8 cellular contexts compared by ENCODE assay signal in genomic region chr10:11874568-11875182, GRCh38. TPM values are rescaled to one million over a fixed set of nuclear protein-coding genes. Genes with fewer than 3 reads are reported as not detected.
A peak's percentile ranks its signal among the peaks of the same experiment; 100 is the strongest.
DNase-seq lines count a peak whose midpoint lies in the region; ATAC-seq and TF ChIP-seq lines count a peak whose summit lies in the region.

No MANE protein-coding gene starts in this region.

- no peak overlapping the region for H3K4me3 Mint-ChIP-seq in activated naive CD4-positive, alpha-beta T cell treated with anti-CD3 and anti-CD28 coated beads for 36 hours

- ATAC-seq in DND-41 (ENCODE audit: insufficient read depth, low read depth): peak; percentile 96
- ATAC-seq in right cardiac atrium: peak; percentile 53 to 54
- no peak for ATAC-seq in GM18517 (IDR thresholded peaks at IDR 0.05; ENCODE audit: unreplicated experiment)

- H3K27me3 ChIP-seq in DND-41 (ENCODE audit: insufficient read depth, low read length, poor library complexity) (no peaks in the 10 kb centered on the region), right cardiac atrium (ENCODE audit: control insufficient read depth, insufficient read depth) (no peaks in the 10 kb centered on the region), spleen (replicated peaks in 1 of 7) (no peaks in the 10 kb centered on the region)

- H3K27ac ChIP-seq in DND-41 (ENCODE audit: low read length) (no peak overlapping the region; the same call in 1 of the 2 replicates), right cardiac atrium (ENCODE audit: low read length) (peak overlapping the region; percentile 32), spleen (peak overlapping the region in 6 of 8 donors; percentile 27 to 49 (median 42))

- 0 out of 2 replicates have a peak overlapping the region, but pooled peaks have one; percentile 15 for H3K9ac ChIP-seq in DND-41 (ENCODE audit: low read depth, low read length)

- no peak for TF ChIP-seq CTCF in DND-41 (IDR thresholded peaks at IDR 0.05; ENCODE audit: borderline replicate concordance, extremely low read depth, low read length, poor library complexity, severe bottlenecking)
- no peak for TF ChIP-seq CTCF in spleen (IDR thresholded peaks at IDR 0.05 in 8 of 11, conservative IDR thresholded peaks at IDR 0.05 in 3 of 11)

- intact Hi-C loops in activated naive CD4-positive, alpha-beta T cell treated with anti-CD3 and anti-CD28 coated beads for 36 hours (cut with micrococcal nuclease): no loop called here
- intact Hi-C loops in right cardiac atrium (cut with DNase I) (no loop called here), spleen (cut with DNase I; ENCODE audit: low total_unique reads) (no loop called here)

- H3K4me1 ChIP-seq in DND-41 (ENCODE audit: insufficient read depth, low read length) (peaks cover 22% of the 10 kb centered on the region), right cardiac atrium (ENCODE audit: control insufficient read depth, insufficient read depth, low read length) (peaks cover 6% of the 10 kb centered on the region), spleen (peaks cover 3 to 55% (median 18%) of the 10 kb centered on the region in 6 donors)

- H3K4me2 ChIP-seq in DND-41 (ENCODE audit: insufficient read depth, low read length): peak overlapping the region; percentile 56

- H3K79me2 ChIP-seq in DND-41 (ENCODE audit: insufficient read depth, low read length): no peaks in the 10 kb centered on the region

- H2AFZ ChIP-seq in DND-41 (ENCODE audit: low read depth, low read length): peak overlapping the region; percentile 68

- H3K36me3 Mint-ChIP-seq in activated naive CD4-positive, alpha-beta T cell treated with anti-CD3 and anti-CD28 coated beads for 36 hours (ENCODE audit: low read depth): no peaks in the 10 kb centered on the region

- no peak for TF ChIP-seq POLR2A in spleen (IDR thresholded peaks at IDR 0.05)

- H3K27ac Mint-ChIP-seq in activated naive CD4-positive, alpha-beta T cell treated with anti-CD3 and anti-CD28 coated beads for 36 hours: no peak overlapping the region

- H3K36me3 ChIP-seq in DND-41 (ENCODE audit: insufficient read depth, low read length): no peaks in the 10 kb centered on the region
- peaks cover 0 to 10% (median 0%) of the 10 kb centered on the region in 6 donors for H3K36me3 ChIP-seq in spleen

- CTCF ChIA-PET in activated naive CD4-positive, alpha-beta T cell treated with anti-CD3 and anti-CD28 coated beads for 36 hours (lab: Charles Lee): no interaction called here

- DNase-seq in DND-41 (peak; percentile 89), MV-4-11 (lab: John Stamatoyannopoulos, UW) (peak; percentile 15), right cardiac atrium (peak; percentile 73 to 88 (median 85)), spleen (peak; percentile 59), NK-92 (lab: John Stamatoyannopoulos, UW; ENCODE audit: unreplicated experiment) (no peak), D341Med (ENCODE audit: low spot score) (no peak)
- DNase-seq in activated naive CD4-positive, alpha-beta T cell treated with anti-CD3 and anti-CD28 coated beads for 36 hours: peak; percentile 62

- H3K4me1 Mint-ChIP-seq in activated naive CD4-positive, alpha-beta T cell treated with anti-CD3 and anti-CD28 coated beads for 36 hours (ENCODE audit: low read depth): peaks cover 15% of the 10 kb centered on the region

- WGBS in right cardiac atrium: 9% methylated on average over 11 of the region's 11 CpGs
- 6 to 15% (median 7%) methylated on average over 11 of the region's 11 CpGs for WGBS in spleen, 5 donors

- H3K9me3 Mint-ChIP-seq in activated naive CD4-positive, alpha-beta T cell treated with anti-CD3 and anti-CD28 coated beads for 36 hours: no peaks in the 10 kb centered on the region

- peak overlapping the region in 1 of 2 experiments; percentile 35; a peak in 2 of 4 replicates for H3K4me3 ChIP-seq in DND-41 (ENCODE audit: low read depth in 1 of 2, low read length in 2 of 2)
- no peak overlapping the region for H3K4me3 ChIP-seq in right cardiac atrium (ENCODE audit: low read length)
- no peak overlapping the region for H3K4me3 ChIP-seq in spleen

- no peaks in the 10 kb centered on the region for H3K9me3 ChIP-seq in DND-41 (ENCODE audit: insufficient read depth, low read length, severe bottlenecking)
- no peaks in the 10 kb centered on the region for H3K9me3 ChIP-seq in right cardiac atrium (ENCODE audit: control insufficient read depth, low read length)
- no peaks in the 10 kb centered on the region for H3K9me3 ChIP-seq in spleen

- no peaks in the 10 kb centered on the region for H3K27me3 Mint-ChIP-seq in activated naive CD4-positive, alpha-beta T cell treated with anti-CD3 and anti-CD28 coated beads for 36 hours (ENCODE audit: low read depth)

- peaks cover 3% of the 10 kb centered on the region; the same call in 1 of the 2 replicates for H4K20me1 ChIP-seq in DND-41 (ENCODE audit: insufficient read depth, low read length)

RNA-seq across cellular contexts. Expression of gene PROSER2, which starts 51.5 kb away (rescaled TPM):
- total RNA-seq in activated naive CD4-positive, alpha-beta T cell treated with anti-CD3 and anti-CD28 coated beads for 36 hours: under 1 TPM; 0.57 to 0.83 TPM
- total RNA-seq in right cardiac atrium (1 to 10 TPM; 1.5 to 2.2 (median 1.9) TPM), spleen (10 to 100 TPM in 4 of 7 donors, 1 to 10 TPM in 3; 5.2 to 15.4 (median 10.8) TPM)
- polyA plus RNA-seq in right cardiac atrium (0.72 TPM), spleen (1 to 10 TPM; 1.6 to 3.5 (median 1.6) TPM)

Comparison
In these comparisons a context has a peak if more than half of its experiments do, and no peak if none do; other contexts are left out.
1. DNase-seq: peak in DND-41 (single experiment), MV-4-11 (single experiment), activated naive CD4-positive, alpha-beta T cell treated with anti-CD3 and anti-CD28 coated beads for 36 hours (single experiment), right cardiac atrium (3 of 3) and spleen (single experiment); none in NK-92 (single experiment) and D341Med (single experiment).